1 cellular context compared by ENCODE assay signal in the genomic region with DNA sequence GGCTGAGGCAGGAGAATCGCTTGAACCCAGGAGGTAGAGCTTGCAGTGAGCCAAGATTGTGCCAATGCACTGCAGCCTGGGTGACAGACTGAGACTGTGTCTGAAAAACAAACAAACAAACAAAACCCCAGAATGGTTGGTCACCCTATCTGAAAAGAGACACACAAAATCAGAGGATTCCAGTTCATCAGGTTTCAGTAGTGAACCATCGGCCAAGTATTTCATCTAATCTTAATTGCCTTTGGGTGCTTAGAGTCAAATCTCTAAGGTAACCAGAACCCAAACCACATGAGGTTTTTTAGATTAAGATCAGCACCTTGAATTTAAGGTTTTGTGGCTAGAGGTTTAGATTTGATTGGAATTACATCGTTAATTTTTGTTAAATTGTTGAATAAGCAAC.
TF ChIP-seq lines count a peak whose summit lies in the region.

No MANE protein-coding gene starts in this region.

TF ChIP-seq in K562, 482 proteins besides CTCF, POLR2A, EP300 and RAD21:
- peak; percentile 56 to 65; a peak in 3 of 4 replicates for TF ChIP-seq KDM1A (IDR thresholded peaks at IDR 0.05)
- TF ChIP-seq TRIM24 (IDR thresholded peaks at IDR 0.05): no peak
- TF ChIP-seq GTF2F1 (IDR thresholded peaks at IDR 0.05; ENCODE audit: low read depth, low read length): no peak
- peak; percentile 40; the same call in 1 of the 2 replicates for TF ChIP-seq ZNF316 (IDR thresholded peaks at IDR 0.05)
